13 cellular contexts compared by ENCODE assay signal in genomic region chr15:56286213-56286612, GRCh38. TPM values are rescaled to one million over a fixed set of nuclear protein-coding genes. Genes with fewer than 3 reads are reported as not detected.
A peak's percentile ranks its signal among the peaks of the same experiment; 100 is the strongest.
DNase-seq lines count a peak whose midpoint lies in the region; ATAC-seq and TF ChIP-seq lines count a peak whose summit lies in the region.
"Had no signal": no experiment of that assay in that cellular context is flagged by ENCODE, and none has a peak within 500 bp of the region (broad histone marks: within the 10 kb centered on the region; RNA-seq: fewer than 3 reads in every experiment).

No MANE protein-coding gene starts in this region.

- H3K27me3 ChIP-seq in PC-9 (ENCODE audit: insufficient read depth, low read depth) = no peaks in the 10 kb centered on the region

- H3K79me2 ChIP-seq in PC-9 (ENCODE audit: low read depth) = no peaks in the 10 kb centered on the region

- no peaks in the 10 kb centered on the region for H3K4me1 ChIP-seq in PC-9 (replicated peaks; ENCODE audit: insufficient read depth)
- H3K4me1 ChIP-seq: left ventricle myocardium inferior had no signal

- no peaks in the 10 kb centered on the region for H4K20me1 ChIP-seq in PC-9 (ENCODE audit: insufficient read depth)

- no peaks in the 10 kb centered on the region for H3K9me3 ChIP-seq in PC-9 (ENCODE audit: insufficient read depth, low read depth)

- POLR2A ChIA-PET in PC-9 (lab: Charles Lee; ENCODE audit: unreplicated experiment) = interaction anchor here (0.7 kb wide), 1 partner anchor 130 kb away, joined by 5 read pairs; no protein-coding TSS in a partner anchor

- H3K36me3 ChIP-seq in PC-9 (ENCODE audit: low read depth) = no peaks in the 10 kb centered on the region
- H3K36me3 ChIP-seq: left ventricle myocardium inferior had no signal

- DNase-seq in GM20000 (ENCODE audit: low spot score) (no peak), PC-9 (no peak), fibroblast of pulmonary artery (ENCODE audit: low read depth) (no peak), NCI-H446 treated with DMSO at 0.1 percent for 48 hours (lab: John Stamatoyannopoulos, UW) (no peak), ureter (ENCODE audit: low spot score) (no peak), middle frontal gyrus (ENCODE audit: extremely low spot score, low spot score) (no peak)
- DNase-seq: left ventricle myocardium inferior, NCI-H1417 treated with DMSO at 0.1 percent for 48 hours, nucleus accumbens, T-helper 9 cell had no signal

- no peak overlapping the region for H2AFZ ChIP-seq in PC-9

- H3K27ac ChIP-seq in C4-2B = no peak overlapping the region
- no peak overlapping the region for H3K27ac ChIP-seq in PC-9
- H3K27ac ChIP-seq: left ventricle myocardium inferior had no signal

- TF ChIP-seq CTCF in C4-2B (conservative IDR thresholded peaks at IDR 0.05) (peak; percentile 57), GM20000 (IDR thresholded peaks at IDR 0.05; ENCODE audit: extremely low read depth, missing control alignments) (peak; percentile 3), PC-9 (conservative IDR thresholded peaks at IDR 0.05) (peak; percentile 39; the same call in 1 of the 2 replicates), fibroblast of pulmonary artery (IDR thresholded peaks at IDR 0.05; ENCODE audit: low read length, missing control alignments) (peak; percentile 14)

- H3K4me3 ChIP-seq in PC-9 (no peak overlapping the region), fibroblast of pulmonary artery (replicated peaks; ENCODE audit: low read depth, low read length) (no peak overlapping the region)
- H3K4me3 ChIP-seq: left ventricle myocardium inferior had no signal

- ATAC-seq in GM21737 (IDR thresholded peaks at IDR 0.05; ENCODE audit: unreplicated experiment) = no peak
- ATAC-seq: activated naive CD4-positive, alpha-beta T cell treated with anti-CD3 and anti-CD28 coated beads, Interleukin-2, amount 50 U/mL, for 72 hours had no signal

- no TSS peak for BruUV-seq in PC-9 (replicated peaks; lab: Mats Ljungman, UMichigan)

- intact Hi-C loops in PC-9 (cut with micrococcal nuclease; ENCODE audit: unreplicated experiment) = no loop called here

- H3K4me2 ChIP-seq in PC-9 = no peak overlapping the region

- no peaks in the 10 kb centered on the region for H3F3A ChIP-seq in PC-9 (ENCODE audit: insufficient read depth, low read depth)

- no peaks in the 10 kb centered on the region; the same call in 1 of the 2 replicates for H3K9me2 ChIP-seq in PC-9 (ENCODE audit: insufficient read depth)

- CTCF ChIA-PET in PC-9 (lab: Charles Lee) = no interaction called here

RNA-seq across cellular contexts. Expression of gene RFX7, which starts 42.5 kb away (rescaled TPM):
- total RNA-seq in PC-9 (2021) (12.6 and 24.6 TPM in 2 replicates), ureter (36.0 TPM)

Comparison
In these comparisons a context has a peak if more than half of its experiments do, and no peak if none do; other contexts are left out.
1. CTCF ChIP-seq: peak in every context shown above with its lines; median percentile 57 in C4-2B; 39 in PC-9; 14 in fibroblast of pulmonary artery; 3 in GM20000.